In the genomic region with DNA sequence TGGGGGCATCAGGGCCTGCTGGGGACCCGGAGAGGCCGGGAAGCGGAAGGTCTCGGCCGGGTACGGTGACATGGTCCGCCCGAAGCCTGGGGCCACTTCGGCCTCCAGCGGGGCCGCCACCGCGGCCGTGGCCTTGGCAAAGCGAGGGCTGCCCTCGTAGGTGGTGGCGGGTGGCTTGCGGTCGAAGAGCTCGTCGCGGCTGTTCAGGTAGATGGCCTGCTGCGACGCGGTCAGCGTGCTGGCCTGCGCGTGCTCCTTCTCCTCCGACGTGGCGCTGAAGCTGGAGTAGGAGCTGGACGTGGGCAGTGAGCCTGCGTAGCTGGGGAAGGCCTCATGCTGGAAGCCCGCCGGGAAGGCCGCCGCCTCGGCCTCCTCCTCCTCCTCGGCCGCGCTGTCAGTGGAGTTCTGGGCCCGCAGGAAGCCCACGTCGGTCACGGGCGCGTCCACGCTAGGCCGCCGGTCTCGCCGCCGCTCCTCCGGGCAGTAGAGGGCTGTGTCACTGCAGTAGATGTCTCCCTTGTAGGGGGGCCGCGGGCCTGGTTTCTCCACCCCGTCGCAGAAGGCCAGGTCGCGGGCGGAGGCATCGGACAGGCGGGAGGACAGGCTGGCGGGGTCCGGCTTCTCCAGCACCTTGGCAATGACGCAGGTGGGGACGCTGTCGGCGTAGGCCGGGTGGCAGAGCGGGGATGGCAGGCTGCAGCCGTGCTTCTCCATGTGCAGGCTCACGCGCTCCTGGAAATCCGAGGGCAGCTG, we compare ENCODE assay signal across 18 cellular contexts. TPM values are rescaled to one million over a fixed set of nuclear protein-coding genes. Genes with fewer than 3 reads are reported as not detected.
DNase-seq lines count a peak whose midpoint lies in the region; ATAC-seq lines count a peak whose summit lies in the region.
"Had no signal": no experiment of that assay in that cellular context is flagged by ENCODE, and none has a peak within 500 bp of the region (broad histone marks: within the 10 kb centered on the region; RNA-seq: fewer than 3 reads in every experiment).

No MANE protein-coding gene starts in this region.

- no peak overlapping the region for H2AK5ac ChIP-seq in trophoblast cell (ENCODE audit: low read length)

- no peak overlapping the region for H3K23ac ChIP-seq in trophoblast cell (ENCODE audit: low read length)

- no peaks in the 10 kb centered on the region for H3K4me1 ChIP-seq in trophoblast cell (ENCODE audit: control insufficient read depth in 1 of 2, insufficient read depth in 2 of 2, low read length in 2 of 2)

- no peaks in the 10 kb centered on the region for H3K27me3 Mint-ChIP-seq in stimulated activated naive CD8-positive, alpha-beta T cell treated with anti-CD3 and anti-CD28 coated beads, Interleukin-15, amount 100 ng/mL, for 72 hours
- H3K27me3 Mint-ChIP-seq: activated CD4-positive, alpha-beta memory T cell treated with anti-CD3 and anti-CD28 coated beads, Interleukin-2, amount 10 ng/mL, durations not matched to agents 7 days and 5 days; activated T-cell treated with anti-CD3 and anti-CD28 coated beads, Interleukin-2, amount 50 U/mL, for 24 hours; progenitor cell of endocrine pancreas; T-cell had no signal

- no peak overlapping the region for H4K8ac ChIP-seq in trophoblast cell (ENCODE audit: low read depth, low read length)

- H4K12ac ChIP-seq in trophoblast cell (ENCODE audit: low read depth, low read length): no peak overlapping the region

- no peaks in the 10 kb centered on the region for H3K9me3 Mint-ChIP-seq in stimulated activated naive CD8-positive, alpha-beta T cell treated with anti-CD3 and anti-CD28 coated beads, Interleukin-15, amount 100 ng/mL, for 72 hours
- H3K9me3 Mint-ChIP-seq: activated CD4-positive, alpha-beta memory T cell treated with anti-CD3 and anti-CD28 coated beads, Interleukin-2, amount 10 ng/mL, durations not matched to agents 7 days and 5 days; activated T-cell treated with anti-CD3 and anti-CD28 coated beads, Interleukin-2, amount 50 U/mL, for 24 hours; T-cell had no signal

- no peaks in the 10 kb centered on the region for H3K79me2 ChIP-seq in trophoblast cell (ENCODE audit: control insufficient read depth, insufficient read depth, low read length, poor library complexity)

- no peaks in the 10 kb centered on the region for H3K36me3 ChIP-seq in trophoblast cell (ENCODE audit: control insufficient read depth in 1 of 2, insufficient read depth in 2 of 2, low read length in 2 of 2)

- no CpG with 5 or more reads among the region's 75 CpGs for WGBS in trophoblast cell (ENCODE audit: extremely low coverage, insufficient coverage, insufficient read length)

- no peak overlapping the region for H2AFZ ChIP-seq in trophoblast cell (ENCODE audit: insufficient read depth, low read length, poor library complexity)

- H3K18ac ChIP-seq in trophoblast cell (ENCODE audit: low read length): no peak overlapping the region

- no peak overlapping the region for H3K27ac ChIP-seq in trophoblast cell (ENCODE audit: low read depth, low read length)
- H3K27ac ChIP-seq: RWPE1, VCaP had no signal

- H3K27ac Mint-ChIP-seq in stimulated activated naive CD8-positive, alpha-beta T cell treated with anti-CD3 and anti-CD28 coated beads, Interleukin-15, amount 100 ng/mL, for 72 hours: no peak overlapping the region
- H3K27ac Mint-ChIP-seq: activated CD4-positive, alpha-beta memory T cell treated with anti-CD3 and anti-CD28 coated beads, Interleukin-2, amount 10 ng/mL, durations not matched to agents 7 days and 5 days; activated T-cell treated with anti-CD3 and anti-CD28 coated beads, Interleukin-2, amount 50 U/mL, for 24 hours; progenitor cell of endocrine pancreas; T-cell had no signal

- no peak overlapping the region for H2BK5ac ChIP-seq in trophoblast cell (ENCODE audit: low read depth, low read length, poor library complexity)

- H3K9ac ChIP-seq in trophoblast cell (ENCODE audit: low read length): no peak overlapping the region

- intact Hi-C loops in left cardiac atrium (cut with DNase I): no loop called here

- no peak overlapping the region for H4K91ac ChIP-seq in trophoblast cell (ENCODE audit: low read depth, low read length)

- no peak overlapping the region for H3K4me3 Mint-ChIP-seq in stimulated activated naive CD8-positive, alpha-beta T cell treated with anti-CD3 and anti-CD28 coated beads, Interleukin-15, amount 100 ng/mL, for 72 hours
- H3K4me3 Mint-ChIP-seq: activated CD4-positive, alpha-beta memory T cell treated with anti-CD3 and anti-CD28 coated beads, Interleukin-2, amount 10 ng/mL, durations not matched to agents 7 days and 5 days; activated T-cell treated with anti-CD3 and anti-CD28 coated beads, Interleukin-2, amount 50 U/mL, for 24 hours; T-cell had no signal

- H3K4me2 ChIP-seq in trophoblast cell (ENCODE audit: low read length): no peak overlapping the region

- H3K79me1 ChIP-seq in trophoblast cell (ENCODE audit: low read length): no peaks in the 10 kb centered on the region

- H2BK120ac ChIP-seq in trophoblast cell (ENCODE audit: insufficient read depth, low read length, poor library complexity): no peak overlapping the region

- no peak overlapping the region for H2BK12ac ChIP-seq in trophoblast cell (ENCODE audit: low read length)

- no peak for ATAC-seq in stimulated activated naive CD8-positive, alpha-beta T cell treated with anti-CD3 and anti-CD28 coated beads, Interleukin-15, Interleukin-2, amounts not matched to agents 100 U/mL and 50 U/mL, for 24 hours
- ATAC-seq in stimulated activated naive CD8-positive, alpha-beta T cell treated with anti-CD3 and anti-CD28 coated beads, Interleukin-15, amount 100 ng/mL, for 72 hours: no peak
- ATAC-seq in left cardiac atrium: no peak
- ATAC-seq: T-cell had no signal

- H3K27me3 ChIP-seq in trophoblast cell (ENCODE audit: insufficient read depth, low read length): no peaks in the 10 kb centered on the region

- peak; percentile 1 for DNase-seq in stimulated activated naive CD8-positive, alpha-beta T cell treated with anti-CD3 and anti-CD28 coated beads, Interleukin-15, Interleukin-2, amounts not matched to agents 100 U/mL and 50 U/mL, for 24 hours
- no peak for DNase-seq in stimulated activated naive CD8-positive, alpha-beta T cell treated with anti-CD3 and anti-CD28 coated beads, Interleukin-15, amount 100 ng/mL, for 72 hours
- DNase-seq in left cardiac atrium: peak; percentile 20
- no peak for DNase-seq in trophoblast cell
- no peak for DNase-seq in T1000 (lab: John Stamatoyannopoulos, UW)
- DNase-seq in DMS 273 treated with DMSO at 0.1 percent for 48 hours (lab: John Stamatoyannopoulos, UW): no peak
- no peak for DNase-seq in NCI-H2081 treated with DMSO at 0.1 percent for 48 hours (lab: John Stamatoyannopoulos, UW)
- DNase-seq: activated CD4-positive, alpha-beta memory T cell treated with anti-CD3 and anti-CD28 coated beads, Interleukin-2, amount 10 ng/mL, durations not matched to agents 7 days and 5 days; MV-4-11; NCI-H1930; NCI-H446 treated with DMSO at 0.1 percent for 48 hours; stimulated activated CD4-positive, alpha-beta T cell treated with anti-CD3 and anti-CD28 coated beads, Interleukin-12 subunit alpha, Interleukin-12 subunit beta, amount 100 ng/mL, for 4 hours; stimulated activated naive CD4-positive, alpha-beta T cell treated with Interleukin-2 at 50 U/mL for 16 hours had no signal

- no peak overlapping the region for H3K4ac ChIP-seq in trophoblast cell (ENCODE audit: low read depth, low read length)

- H3K4me3 ChIP-seq in trophoblast cell (ENCODE audit: low read depth, low read length): peak overlapping the region; percentile 23

- H3K4me1 Mint-ChIP-seq in stimulated activated naive CD8-positive, alpha-beta T cell treated with anti-CD3 and anti-CD28 coated beads, Interleukin-15, amount 100 ng/mL, for 72 hours: no peaks in the 10 kb centered on the region

- H3K14ac ChIP-seq in trophoblast cell (ENCODE audit: low read length): no peak overlapping the region

- H3K9me3 ChIP-seq in trophoblast cell (ENCODE audit: insufficient read depth, low read depth, low read length): no peaks in the 10 kb centered on the region

RNA-seq across cellular contexts. Expression of a gene that starts 48.5 kb away (rescaled TPM):
- 1 to 10 TPM; 1.7 to 2.1 TPM for total RNA-seq in left cardiac atrium
- polyA plus RNA-seq in trophoblast cell (2013): 0.01 TPM in 1 of 2 replicates, not detected in the other

Comparison
In these comparisons a context has a peak if more than half of its experiments do, and no peak if none do; other contexts are left out.
1. DNase-seq: peak in stimulated activated naive CD8-positive, alpha-beta T cell treated with anti-CD3 and anti-CD28 coated beads, Interleukin-15, Interleukin-2, amounts not matched to agents 100 U/mL and 50 U/mL, for 24 hours (single experiment) and left cardiac atrium (single experiment); none in stimulated activated naive CD8-positive, alpha-beta T cell treated with anti-CD3 and anti-CD28 coated beads, Interleukin-15, amount 100 ng/mL, for 72 hours (0 of 2), trophoblast cell (0 of 2), T1000 (single experiment), DMS 273 treated with DMSO at 0.1 percent for 48 hours (single experiment) and NCI-H2081 treated with DMSO at 0.1 percent for 48 hours (single experiment).